ENCODE assay signal across 2 cellular contexts in the genomic region with DNA sequence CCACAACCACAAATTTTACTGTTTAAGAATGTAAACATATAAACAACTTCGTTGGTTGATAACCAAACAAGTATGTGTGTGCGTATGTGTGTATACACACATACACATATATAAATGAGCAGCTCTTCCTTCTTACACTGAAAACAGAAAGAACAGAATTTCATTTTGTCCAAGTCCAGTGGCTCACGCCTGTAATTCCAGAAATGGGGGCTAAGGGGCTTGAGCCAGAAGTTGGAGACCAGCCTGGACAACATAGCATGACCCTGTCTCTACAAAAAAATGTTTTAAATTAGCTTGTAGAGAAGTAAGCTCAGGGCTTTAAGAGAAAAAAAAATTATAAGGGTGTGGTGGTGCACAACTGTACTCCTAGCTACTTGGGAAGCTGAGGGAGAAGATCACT.
A peak's percentile ranks its signal among the peaks of the same experiment; 100 is the strongest.
TF ChIP-seq lines count a peak whose summit lies in the region.

No MANE protein-coding gene starts in this region.

TF ChIP-seq in IMR-90, 13 proteins besides CTCF, POLR2A, EP300 and RAD21:
- TF ChIP-seq MXI1 (IDR thresholded peaks at IDR 0.05; ENCODE audit: borderline replicate concordance, low read depth, low read length), result no peak
- no peak for TF ChIP-seq RFX5 (IDR thresholded peaks at IDR 0.05; ENCODE audit: low read depth, low read length)
- no peak for TF ChIP-seq CEBPB (IDR thresholded peaks at IDR 0.05; ENCODE audit: low read depth, low read length)
- TF ChIP-seq FOS (IDR thresholded peaks at IDR 0.05; ENCODE audit: low read depth, low read length), result no peak
- TF ChIP-seq, protein P1, sequence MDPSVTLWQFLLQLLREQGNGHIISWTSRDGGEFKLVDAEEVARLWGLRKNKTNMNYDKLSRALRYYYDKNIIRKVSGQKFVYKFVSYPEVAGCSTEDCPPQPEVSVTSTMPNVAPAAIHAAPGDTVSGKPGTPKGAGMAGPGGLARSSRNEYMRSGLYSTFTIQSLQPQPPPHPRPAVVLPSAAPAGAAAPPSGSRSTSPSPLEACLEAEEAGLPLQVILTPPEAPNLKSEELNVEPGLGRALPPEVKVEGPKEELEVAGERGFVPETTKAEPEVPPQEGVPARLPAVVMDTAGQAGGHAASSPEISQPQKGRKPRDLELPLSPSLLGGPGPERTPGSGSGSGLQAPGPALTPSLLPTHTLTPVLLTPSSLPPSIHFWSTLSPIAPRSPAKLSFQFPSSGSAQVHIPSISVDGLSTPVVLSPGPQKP (IDR thresholded peaks at IDR 0.05; ENCODE audit: borderline replicate concordance, low read depth, low read length), result no peak
- TF ChIP-seq NFE2L2 (IDR thresholded peaks at IDR 0.05; ENCODE audit: low read depth, low read length), result no peak
- no peak for TF ChIP-seq BHLHE40 (IDR thresholded peaks at IDR 0.05; ENCODE audit: low read depth, low read length)
- TF ChIP-seq, protein P2, sequence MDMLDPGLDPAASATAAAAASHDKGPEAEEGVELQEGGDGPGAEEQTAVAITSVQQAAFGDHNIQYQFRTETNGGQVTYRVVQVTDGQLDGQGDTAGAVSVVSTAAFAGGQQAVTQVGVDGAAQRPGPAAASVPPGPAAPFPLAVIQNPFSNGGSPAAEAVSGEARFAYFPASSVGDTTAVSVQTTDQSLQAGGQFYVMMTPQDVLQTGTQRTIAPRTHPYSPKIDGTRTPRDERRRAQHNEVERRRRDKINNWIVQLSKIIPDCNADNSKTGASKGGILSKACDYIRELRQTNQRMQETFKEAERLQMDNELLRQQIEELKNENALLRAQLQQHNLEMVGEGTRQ (IDR thresholded peaks at IDR 0.05; ENCODE audit: low read depth, low read length), result no peak
- no peak for TF ChIP-seq SMC3 (IDR thresholded peaks at IDR 0.05; ENCODE audit: low read depth, low read length)
- no peak for TF ChIP-seq MAFK (IDR thresholded peaks at IDR 0.05; ENCODE audit: low read depth, low read length)
- TF ChIP-seq CHD1 (IDR thresholded peaks at IDR 0.05; ENCODE audit: low read depth, low read length), result no peak
- no peak for TF ChIP-seq RCOR1 (IDR thresholded peaks at IDR 0.05; ENCODE audit: insufficient replicate concordance, low read length)
- no peak for TF ChIP-seq MAZ (IDR thresholded peaks at IDR 0.05; ENCODE audit: borderline replicate concordance, low read depth, low read length)

TF ChIP-seq in WTC11, 78 proteins besides CTCF, POLR2A, EP300 and RAD21:
- TF ChIP-seq ZNF121 (CRISPR knock-in tag; IDR thresholded peaks at IDR 0.05) (peak; percentile 72; the same call in 1 of the 2 replicates), NFE2L1 (CRISPR knock-in tag; IDR thresholded peaks at IDR 0.05) (no peak)
